Comparison of ENCODE assay signal across 11 cellular contexts in the genomic region with DNA sequence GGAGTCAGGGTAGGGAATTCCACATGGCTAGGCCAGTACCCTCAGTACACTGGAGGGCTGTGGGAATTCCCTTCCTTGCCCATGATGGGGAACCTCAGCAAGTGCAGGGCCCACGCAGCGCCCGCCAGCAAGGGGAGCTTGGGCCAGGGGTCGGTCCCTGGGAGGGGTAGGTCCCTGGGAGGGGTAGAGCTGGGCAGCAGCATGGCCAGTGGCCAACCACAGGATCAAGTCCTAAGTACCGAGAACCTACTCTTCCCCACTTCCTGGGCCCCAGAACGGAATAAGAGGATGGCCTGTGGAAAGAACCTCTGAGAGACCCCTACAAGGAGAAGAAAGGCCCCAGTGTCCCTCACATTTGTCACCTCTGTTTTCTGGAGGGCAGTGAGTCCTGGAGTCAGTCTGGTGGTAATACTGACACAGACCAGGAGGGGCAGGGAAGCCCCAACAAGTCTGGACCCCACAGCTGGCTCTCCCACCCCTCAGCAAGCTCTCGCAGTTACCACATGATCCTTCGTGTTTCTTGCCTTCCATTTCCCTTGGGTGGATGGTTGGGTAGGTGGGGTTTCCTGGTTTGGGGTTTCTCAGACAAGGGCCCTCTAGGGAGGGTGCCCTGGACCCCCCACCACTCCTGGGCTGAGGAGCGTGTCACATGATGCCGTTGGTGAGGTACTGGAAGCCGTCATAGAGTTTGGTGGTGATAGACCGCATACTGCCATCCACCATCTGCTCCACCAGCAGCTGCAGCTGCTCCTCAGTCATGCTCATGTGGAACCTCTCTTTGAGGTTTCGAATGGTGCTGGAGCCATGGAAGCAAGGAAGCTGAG. TPM values are rescaled to one million over a fixed set of nuclear protein-coding genes. Genes with fewer than 3 reads are reported as not detected.
A peak's percentile ranks its signal among the peaks of the same experiment; 100 is the strongest.
DNase-seq lines count a peak whose midpoint lies in the region; ATAC-seq and TF ChIP-seq lines count a peak whose summit lies in the region.
"Had no signal": no experiment of that assay in that cellular context is flagged by ENCODE, and none has a peak within 500 bp of the region (broad histone marks: within the 10 kb centered on the region; RNA-seq: fewer than 3 reads in every experiment).

No MANE protein-coding gene starts in this region.

- H3K27me3 Mint-ChIP-seq in activated T-helper 17 cell treated with anti-CD3 and anti-CD28 coated beads, Interleukin-2, amount 50 U/mL, for 72 hours = no peaks in the 10 kb centered on the region

- peak; percentile 36 for TF ChIP-seq POLR2A in GM18505 (IDR thresholded peaks at IDR 0.05; ENCODE audit: borderline replicate concordance, extremely low read depth, insufficient read depth, insufficient read length)

- H3K36me3 ChIP-seq in BLaER1 treated with 17β-estradiol and CSF1 and Interleukin-3, amounts not matched to agents 10 nM and 100 nM = peaks cover 85 to 97% (median 95%) of the 10 kb centered on the region in 11 experiments
- peaks cover 26% of the 10 kb centered on the region for H3K36me3 ChIP-seq in colonic mucosa

- H3K36me3 Mint-ChIP-seq in activated T-helper 17 cell treated with anti-CD3 and anti-CD28 coated beads, Interleukin-2, amount 50 U/mL, for 72 hours (ENCODE audit: low read depth) = peaks cover 89% of the 10 kb centered on the region

- H3K4me1 ChIP-seq in BLaER1 treated with 17β-estradiol and CSF1 and Interleukin-3, amounts not matched to agents 10 nM and 100 nM = peaks cover 50 to 79% (median 76%) of the 10 kb centered on the region in 10 experiments
- no peaks in the 10 kb centered on the region for H3K4me1 ChIP-seq in colonic mucosa
- H3K4me1 ChIP-seq: SJCRH30 had no signal

- H3K27ac ChIP-seq in BLaER1 treated with 17β-estradiol and CSF1 and Interleukin-3, amounts not matched to agents 10 nM and 100 nM = peak overlapping the region in 10 of 11 experiments; percentile 2 to 92 (median 78); a peak in 19 of 22 replicates
- no peak overlapping the region for H3K27ac ChIP-seq in colonic mucosa
- H3K27ac ChIP-seq: SJCRH30 had no signal

- peak overlapping the region in 2 of 10 experiments; percentile 13 to 18; a peak in 3 of 20 replicates for H3K4me3 ChIP-seq in BLaER1 treated with 17β-estradiol and CSF1 and Interleukin-3, amounts not matched to agents 10 nM and 100 nM
- H3K4me3 ChIP-seq in colonic mucosa = no peak overlapping the region
- H3K4me3 ChIP-seq: SJCRH30 had no signal

- no peak overlapping the region for H3K27ac Mint-ChIP-seq in activated T-helper 17 cell treated with anti-CD3 and anti-CD28 coated beads, Interleukin-2, amount 50 U/mL, for 72 hours

- DNase-seq in myocyte (ENCODE audit: low read depth) (peak; percentile 92), HK-2 (ENCODE audit: unreplicated experiment) (no peak), colonic mucosa (no peak), cardiac septum (ENCODE audit: low spot score) (no peak)
- DNase-seq: foreskin melanocyte; SJCRH30; stimulated activated CD8-positive, alpha-beta memory T cell treated with anti-CD3 and anti-CD28 coated beads, Interleukin-4, amount 100 ng/mL, for 48 hours had no signal

- peak overlapping the region; percentile 4 to 94 (median 87) for H3K4me2 ChIP-seq in BLaER1 treated with 17β-estradiol and CSF1 and Interleukin-3, amounts not matched to agents 10 nM and 100 nM

- no peaks in the 10 kb centered on the region for H3K9me3 ChIP-seq in BLaER1 treated with 17β-estradiol and CSF1 and Interleukin-3, amounts not matched to agents 10 nM and 100 nM (replicated peaks in 1 of 11)
- no peaks in the 10 kb centered on the region for H3K9me3 ChIP-seq in colonic mucosa
- H3K9me3 ChIP-seq: SJCRH30 had no signal

- peaks cover 31 to 85% (median 48%) of the 10 kb centered on the region in 11 experiments; a peak in 21 of 22 replicates for H4K20me1 ChIP-seq in BLaER1 treated with 17β-estradiol and CSF1 and Interleukin-3, amounts not matched to agents 10 nM and 100 nM

- H3K4me3 Mint-ChIP-seq in activated T-helper 17 cell treated with anti-CD3 and anti-CD28 coated beads, Interleukin-2, amount 50 U/mL, for 72 hours = no peak overlapping the region

- peak overlapping the region; percentile 18 to 77 (median 54); a peak in 19 of 22 replicates for H3K9ac ChIP-seq in BLaER1 treated with 17β-estradiol and CSF1 and Interleukin-3, amounts not matched to agents 10 nM and 100 nM
- H3K9ac ChIP-seq in colonic mucosa (ENCODE audit: low read depth in 2 of 2, low read length in 2 of 2) = no peak overlapping the region

- no peak for ATAC-seq in GM18505 (IDR thresholded peaks at IDR 0.05; ENCODE audit: unreplicated experiment)
- peak; percentile 12 for ATAC-seq in activated T-helper 17 cell treated with anti-CD3 and anti-CD28 coated beads, Interleukin-2, amount 50 U/mL, for 72 hours (replicated peaks)
- no peak for ATAC-seq in GM21381 (IDR thresholded peaks at IDR 0.05; ENCODE audit: unreplicated experiment)

- no peaks in the 10 kb centered on the region for H3K27me3 ChIP-seq in BLaER1 treated with 17β-estradiol and CSF1 and Interleukin-3, amounts not matched to agents 10 nM and 100 nM
- H3K27me3 ChIP-seq in colonic mucosa = no peaks in the 10 kb centered on the region
- H3K27me3 ChIP-seq: SJCRH30 had no signal

- no peaks in the 10 kb centered on the region for H3K9me3 Mint-ChIP-seq in activated T-helper 17 cell treated with anti-CD3 and anti-CD28 coated beads, Interleukin-2, amount 50 U/mL, for 72 hours

- intact Hi-C loops in colonic mucosa (cut with DNase I) = no loop called here
- intact Hi-C loops in cardiac septum (cut with DNase I) = no loop called here

- H3K4me1 Mint-ChIP-seq in activated T-helper 17 cell treated with anti-CD3 and anti-CD28 coated beads, Interleukin-2, amount 50 U/mL, for 72 hours = peaks cover 8% of the 10 kb centered on the region

- no peak for TF ChIP-seq CTCF in colonic mucosa (IDR thresholded peaks at IDR 0.05)

RNA-seq across cellular contexts. Expression of a gene that starts 10.3 kb away (rescaled TPM):
- 10 to 100 TPM; 24.9 to 29.6 TPM for total RNA-seq in activated T-helper 17 cell treated with anti-CD3 and anti-CD28 coated beads, Interleukin-2, amount 50 U/mL, for 72 hours
- total RNA-seq in myocyte (17.3 and 21.5 TPM in 2 replicates), colonic mucosa (10 to 100 TPM; 27.5 to 28.4 TPM), cardiac septum (12.8 TPM)
- polyA plus RNA-seq in myocyte (2012) = 16.8 TPM

RNA-seq across cellular contexts. Expression of a gene that starts 34.8 kb away (rescaled TPM):
- 10 to 100 TPM; 70.0 to 76.8 TPM for total RNA-seq in activated T-helper 17 cell treated with anti-CD3 and anti-CD28 coated beads, Interleukin-2, amount 50 U/mL, for 72 hours
- total RNA-seq in myocyte (52.4 and 59.5 TPM in 2 replicates), colonic mucosa (10 to 100 TPM; 47.2 to 53.5 TPM), cardiac septum (47.7 TPM)
- 56.8 TPM for polyA plus RNA-seq in myocyte (2012)

RNA-seq across cellular contexts. Expression of a gene that starts 37.9 kb away (rescaled TPM):
- total RNA-seq in activated T-helper 17 cell treated with anti-CD3 and anti-CD28 coated beads, Interleukin-2, amount 50 U/mL, for 72 hours = 100 to 1,000 TPM; 174 to 196 TPM
- 144 and 179 TPM in 2 replicates for total RNA-seq in myocyte
- polyA plus RNA-seq in myocyte (2012) = 261 TPM
- total RNA-seq in colonic mucosa = 100 to 1,000 TPM; 103 to 158 TPM
- total RNA-seq in cardiac septum = 137 TPM

RNA-seq across cellular contexts. Expression of a gene that starts 54.6 kb away (rescaled TPM):
- 10 to 100 TPM; 48.0 to 86.0 TPM for total RNA-seq in activated T-helper 17 cell treated with anti-CD3 and anti-CD28 coated beads, Interleukin-2, amount 50 U/mL, for 72 hours
- 30.6 and 46.4 TPM in 2 replicates for total RNA-seq in myocyte
- polyA plus RNA-seq in myocyte (2012) = 26.1 TPM
- total RNA-seq in colonic mucosa = 10 to 100 TPM; 28.6 to 44.1 TPM
- total RNA-seq in cardiac septum = 27.2 TPM

Comparison
In these comparisons a context has a peak if more than half of its experiments do, and no peak if none do; other contexts are left out.
1. H3K9ac ChIP-seq: peak in BLaER1 treated with 17β-estradiol and CSF1 and Interleukin-3, amounts not matched to agents 10 nM and 100 nM (11 of 11); none in colonic mucosa (0 of 2).